In the genomic region with DNA sequence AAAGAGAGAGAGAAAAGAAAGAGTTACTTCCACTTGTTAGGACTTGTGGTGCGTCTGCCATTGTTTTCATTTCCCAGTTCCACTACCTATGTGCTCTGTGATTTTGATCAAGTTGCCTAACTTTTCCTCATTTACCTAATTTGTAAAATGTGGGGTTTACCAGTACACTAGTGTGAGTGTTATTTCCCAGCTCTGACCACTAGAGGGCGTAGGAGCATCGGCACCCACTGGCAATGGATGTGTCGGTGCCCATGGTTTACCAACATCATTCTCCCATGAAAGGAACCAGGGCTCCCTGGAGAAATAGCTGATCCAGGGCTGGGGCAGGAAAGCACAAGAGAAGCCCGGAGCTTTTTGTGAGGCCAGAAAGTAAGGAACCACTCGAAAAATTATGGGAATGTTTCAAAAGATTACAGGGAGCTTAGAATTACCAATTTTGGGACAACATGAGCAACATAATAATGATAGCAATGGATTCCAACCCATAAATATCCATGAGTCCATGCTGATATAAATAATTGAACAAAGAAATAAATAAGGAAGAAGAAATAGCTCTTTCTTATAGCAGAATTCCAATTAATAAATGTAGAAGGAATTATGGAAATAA, we compare ENCODE assay signal across 9 cellular contexts. TPM values are rescaled to one million over a fixed set of nuclear protein-coding genes. Genes with fewer than 3 reads are reported as not detected.
A peak's percentile ranks its signal among the peaks of the same experiment; 100 is the strongest.
DNase-seq lines count a peak whose midpoint lies in the region; ATAC-seq and TF ChIP-seq lines count a peak whose summit lies in the region.
"Had no signal": no experiment of that assay in that cellular context is flagged by ENCODE, and none has a peak within 500 bp of the region (broad histone marks: within the 10 kb centered on the region; RNA-seq: fewer than 3 reads in every experiment).

No MANE protein-coding gene starts in this region.

- no peaks in the 10 kb centered on the region for H3K36me3 Mint-ChIP-seq in activated T-helper 17 cell treated with anti-CD3 and anti-CD28 coated beads, Interleukin-2, amount 50 U/mL, for 72 hours (ENCODE audit: low read depth)

- H3K9me2 ChIP-seq in PC-9 (ENCODE audit: insufficient read depth), result no peaks in the 10 kb centered on the region

- CTCF ChIA-PET in PC-9 (lab: Charles Lee), result interaction anchor here (0.6 to 2.0 kb wide), 9 partner anchors 50 to 193 kb away, joined by 3 to 14 read pairs (median 4); no protein-coding TSS in a partner anchor

- H3K9me3 ChIP-seq in PC-9 (ENCODE audit: insufficient read depth, low read depth) (no peaks in the 10 kb centered on the region), parathyroid adenoma (ENCODE audit: control insufficient read depth, low read length) (no peaks in the 10 kb centered on the region)

- peaks cover 7% of the 10 kb centered on the region for H3K27me3 Mint-ChIP-seq in activated T-helper 17 cell treated with anti-CD3 and anti-CD28 coated beads, Interleukin-2, amount 50 U/mL, for 72 hours

- H3K27ac ChIP-seq in PC-9 (no peak overlapping the region), foreskin keratinocyte (no peak overlapping the region), parathyroid adenoma (no peak overlapping the region)

- H3K4me1 Mint-ChIP-seq in activated T-helper 17 cell treated with anti-CD3 and anti-CD28 coated beads, Interleukin-2, amount 50 U/mL, for 72 hours, result no peaks in the 10 kb centered on the region

- peak; percentile 82 for ATAC-seq in activated T-helper 17 cell treated with anti-CD3 and anti-CD28 coated beads, Interleukin-2, amount 50 U/mL, for 72 hours (replicated peaks)
- peak; percentile 57 for ATAC-seq in foreskin keratinocyte
- ATAC-seq in HG02973 (IDR thresholded peaks at IDR 0.05; ENCODE audit: unreplicated experiment), result no peak

- POLR2A ChIA-PET in PC-9 (lab: Charles Lee; ENCODE audit: unreplicated experiment), result interaction anchor here (0.6 kb wide), 1 partner anchor 1216 kb away, joined by 6 read pairs; a partner anchor contains a TSS

- no peaks in the 10 kb centered on the region for H3K36me3 ChIP-seq in PC-9 (ENCODE audit: low read depth)
- H3K36me3 ChIP-seq in parathyroid adenoma (ENCODE audit: control insufficient read depth, insufficient read depth, low read length), result no peaks in the 10 kb centered on the region

- no peaks in the 10 kb centered on the region for H4K20me1 ChIP-seq in PC-9 (ENCODE audit: insufficient read depth)

- H2AFZ ChIP-seq in PC-9 (no peak overlapping the region), parathyroid adenoma (no peak overlapping the region)

- H3K9ac ChIP-seq in parathyroid adenoma, result no peak overlapping the region

- H3K79me2 ChIP-seq in PC-9 (ENCODE audit: low read depth), result no peaks in the 10 kb centered on the region
- no peaks in the 10 kb centered on the region for H3K79me2 ChIP-seq in parathyroid adenoma

- H3K27ac Mint-ChIP-seq in activated T-helper 17 cell treated with anti-CD3 and anti-CD28 coated beads, Interleukin-2, amount 50 U/mL, for 72 hours, result no peak overlapping the region

- H3K9me3 Mint-ChIP-seq in activated T-helper 17 cell treated with anti-CD3 and anti-CD28 coated beads, Interleukin-2, amount 50 U/mL, for 72 hours, result no peaks in the 10 kb centered on the region

- H3K4me3 ChIP-seq in PC-9, result no peak overlapping the region
- H3K4me3 ChIP-seq in parathyroid adenoma (ENCODE audit: low read depth, low read length), result no peak overlapping the region

- no peak overlapping the region for H3K4me3 Mint-ChIP-seq in activated T-helper 17 cell treated with anti-CD3 and anti-CD28 coated beads, Interleukin-2, amount 50 U/mL, for 72 hours

- intact Hi-C loops in PC-9 (cut with micrococcal nuclease; ENCODE audit: unreplicated experiment), result loop anchor here (5.0 to 10.0 kb wide), 5 partner anchors 65 to 313 kb away; a partner anchor contains a TSS

- H3K27me3 ChIP-seq in PC-9 (ENCODE audit: insufficient read depth, low read depth), result peaks cover 32% of the 10 kb centered on the region
- peaks cover 5% of the 10 kb centered on the region for H3K27me3 ChIP-seq in foreskin keratinocyte
- H3K27me3 ChIP-seq in parathyroid adenoma (ENCODE audit: control insufficient read depth, insufficient read depth, low read length), result no peaks in the 10 kb centered on the region

- H3K4me1 ChIP-seq in PC-9 (replicated peaks; ENCODE audit: insufficient read depth), result no peaks in the 10 kb centered on the region
- no peaks in the 10 kb centered on the region for H3K4me1 ChIP-seq in foreskin keratinocyte
- H3K4me1 ChIP-seq in parathyroid adenoma, result no peaks in the 10 kb centered on the region

- TF ChIP-seq CTCF in PC-9 (conservative IDR thresholded peaks at IDR 0.05) (peak; percentile 96), foreskin keratinocyte (conservative IDR thresholded peaks at IDR 0.05) (peak; percentile 83), parathyroid adenoma (IDR thresholded peaks at IDR 0.05) (peak; percentile 89)

- no TSS peak for BruUV-seq in PC-9 (replicated peaks; lab: Mats Ljungman, UMichigan)

- no peaks in the 10 kb centered on the region for H3F3A ChIP-seq in PC-9 (ENCODE audit: insufficient read depth, low read depth)

- no peak overlapping the region for H3K4me2 ChIP-seq in PC-9
- H3K4me2 ChIP-seq in parathyroid adenoma (ENCODE audit: low read length), result no peak overlapping the region

- DNase-seq in COLO829 (ENCODE audit: low spot score) (peak; percentile 83), HUDEP-2 (lab: John Stamatoyannopoulos, UW; ENCODE audit: unreplicated experiment in 76 of 76) (peak in 52 of 76 experiments; percentile 11 to 74 (median 38)), PC-9 (peak; percentile 50 to 56), foreskin keratinocyte (peak in 1 of 2 donors; percentile 20), ureter (ENCODE audit: low spot score) (peak; percentile 66)

RNA-seq across cellular contexts. Expression of a gene that starts 15.1 kb away (rescaled TPM):
- total RNA-seq in PC-9 (2021) (not detected in 2 replicates), foreskin keratinocyte (not detected in 2 replicates), ureter (2.4 TPM)
- total RNA-seq in activated T-helper 17 cell treated with anti-CD3 and anti-CD28 coated beads, Interleukin-2, amount 50 U/mL, for 72 hours, result not detected
- not detected in 2 replicates for polyA plus RNA-seq in foreskin keratinocyte
- total RNA-seq: T-helper 2 cell treated with Interferon-gamma antibody and Interleukin-4, amounts not matched to agents 100 ng/mL and 5 ng/mL, for 36 hours had no signal

RNA-seq across cellular contexts. Expression of a gene that starts 46.1 kb away (rescaled TPM):
- total RNA-seq in PC-9 (2021), result not detected in 2 replicates
- total RNA-seq in activated T-helper 17 cell treated with anti-CD3 and anti-CD28 coated beads, Interleukin-2, amount 50 U/mL, for 72 hours, result not detected
- not detected in 2 replicates for total RNA-seq in foreskin keratinocyte
- not detected in 2 replicates for polyA plus RNA-seq in foreskin keratinocyte
- total RNA-seq in ureter, result 0.36 TPM
- total RNA-seq: T-helper 2 cell treated with Interferon-gamma antibody and Interleukin-4, amounts not matched to agents 100 ng/mL and 5 ng/mL, for 36 hours had no signal
